Comparison of ENCODE assay signal across 8 cellular contexts in the genomic region with DNA sequence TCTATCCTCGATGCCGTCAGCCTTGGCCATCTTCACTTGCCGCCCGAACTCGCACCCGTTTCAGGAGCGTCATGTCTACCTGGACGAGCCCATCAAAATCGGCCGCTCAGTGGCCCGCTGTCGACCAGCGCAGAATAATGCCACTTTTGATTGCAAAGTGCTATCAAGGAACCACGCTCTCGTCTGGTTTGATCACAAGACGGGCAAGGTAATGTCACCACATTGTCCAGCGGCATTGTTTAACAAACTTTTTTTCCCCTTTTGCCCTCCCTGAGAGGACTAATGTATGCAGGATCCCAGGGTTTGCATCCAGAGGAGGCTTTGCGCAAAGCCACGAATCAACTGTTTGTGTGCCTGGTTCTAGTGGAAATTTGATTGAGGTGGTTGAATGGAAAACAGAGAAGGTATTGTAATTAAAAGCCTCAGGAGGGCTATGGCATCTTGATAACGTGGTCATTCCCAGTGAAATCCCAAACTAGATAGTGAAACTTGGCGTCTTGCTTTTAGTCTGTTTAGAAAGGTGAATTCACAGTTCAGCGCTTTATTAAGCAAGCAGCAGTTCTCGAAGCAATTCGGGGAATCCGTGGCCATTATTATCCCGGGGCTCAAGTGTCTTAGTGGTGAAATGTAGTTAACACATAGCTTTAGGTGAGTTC.
A peak's percentile ranks its signal among the peaks of the same experiment; 100 is the strongest.
DNase-seq lines count a peak whose midpoint lies in the region; ATAC-seq and TF ChIP-seq lines count a peak whose summit lies in the region.

No MANE protein-coding gene starts in this region.

- H3K4me1 ChIP-seq in ES-I3 (ENCODE audit: insufficient read depth, low read length), result peaks cover 2% of the 10 kb centered on the region
- H3K4me1 ChIP-seq in OCI-LY3 (ENCODE audit: low read length), result peaks cover 24% of the 10 kb centered on the region
- H3K4me1 ChIP-seq in endocrine pancreas (ENCODE audit: control insufficient read depth, insufficient read depth, low read length), result peaks cover 7% of the 10 kb centered on the region

- TF ChIP-seq CTCF in OCI-LY3 (IDR thresholded peaks at IDR 0.05; ENCODE audit: low read depth, low read length) (no peak), nephron progenitor cell (IDR thresholded peaks at IDR 0.05) (no peak)

- H3K27ac Mint-ChIP-seq in nephron progenitor cell, result peak overlapping the region; percentile 94

- no peak for ATAC-seq in HG03457 (IDR thresholded peaks at IDR 0.05; ENCODE audit: unreplicated experiment)
- ATAC-seq in HG02763 (IDR thresholded peaks at IDR 0.05; ENCODE audit: unreplicated experiment), result no peak

- DNase-seq in nephron progenitor cell, result peak; percentile 16
- no peak for DNase-seq in activated CD4-positive, CD25-positive, alpha-beta regulatory T cell (lab: John Stamatoyannopoulos, UW)
- DNase-seq in putamen (ENCODE audit: low spot score), result no peak

- peak overlapping the region; percentile 98 for H3K4me3 Mint-ChIP-seq in nephron progenitor cell

- no peak overlapping the region for H3K27ac ChIP-seq in OCI-LY3 (ENCODE audit: low read length)

- peaks cover 65% of the 10 kb centered on the region for H3K79me2 ChIP-seq in OCI-LY3 (ENCODE audit: low read length)

- H3K9me3 Mint-ChIP-seq in nephron progenitor cell, result no peaks in the 10 kb centered on the region

- peak overlapping the region; percentile 92 for H3K4me2 ChIP-seq in OCI-LY3 (ENCODE audit: low read length)

- no peaks in the 10 kb centered on the region for H3K27me3 Mint-ChIP-seq in nephron progenitor cell (ENCODE audit: low read depth, poor library complexity)

- H3K4me1 Mint-ChIP-seq in nephron progenitor cell, result peaks cover 43% of the 10 kb centered on the region

- H3K9me3 ChIP-seq in ES-I3 (ENCODE audit: control insufficient read depth, insufficient read depth, low read length), result no peaks in the 10 kb centered on the region
- no peaks in the 10 kb centered on the region for H3K9me3 ChIP-seq in OCI-LY3 (ENCODE audit: insufficient read depth, low read length)
- no peaks in the 10 kb centered on the region for H3K9me3 ChIP-seq in endocrine pancreas (ENCODE audit: control insufficient read depth, low read length)

- H3K27me3 ChIP-seq in OCI-LY3 (ENCODE audit: low read depth, low read length) (no peaks in the 10 kb centered on the region), endocrine pancreas (ENCODE audit: control insufficient read depth, insufficient read depth, low read length) (no peaks in the 10 kb centered on the region)

- H3K4me3 ChIP-seq in OCI-LY3 (ENCODE audit: low read length) (peak overlapping the region; percentile 85; the same call in 1 of the 2 replicates), endocrine pancreas (ENCODE audit: control insufficient read depth, insufficient read depth, low read length) (peak overlapping the region; percentile 96)

- peaks cover 27% of the 10 kb centered on the region for H3K36me3 Mint-ChIP-seq in nephron progenitor cell (ENCODE audit: low read depth)

- H3K36me3 ChIP-seq in ES-I3 (ENCODE audit: insufficient read depth, low read length), result 0 out of 2 replicates have a peak, but pooled peaks cover 8% of the 10 kb centered on the region
- H3K36me3 ChIP-seq in OCI-LY3 (replicated peaks; ENCODE audit: low read depth, low read length), result peaks cover 17% of the 10 kb centered on the region
- no peaks in the 10 kb centered on the region for H3K36me3 ChIP-seq in endocrine pancreas (ENCODE audit: control insufficient read depth, insufficient read depth, low read length)

- peaks cover 14% of the 10 kb centered on the region for H4K20me1 ChIP-seq in OCI-LY3 (ENCODE audit: insufficient read depth, low read length)

- H3K9ac ChIP-seq in ES-I3 (ENCODE audit: low read depth, low read length), result peak overlapping the region; percentile 68
- H3K9ac ChIP-seq in OCI-LY3 (ENCODE audit: low read length), result no peak overlapping the region; the same call in 1 of the 2 replicates
- H3K9ac ChIP-seq in endocrine pancreas (ENCODE audit: control insufficient read depth, insufficient read depth, low read length), result peak overlapping the region; percentile 79

- H2AFZ ChIP-seq in OCI-LY3 (ENCODE audit: low read depth, low read length), result no peak overlapping the region
